ENCODE assay signal across 1 cellular context in the genomic region with DNA sequence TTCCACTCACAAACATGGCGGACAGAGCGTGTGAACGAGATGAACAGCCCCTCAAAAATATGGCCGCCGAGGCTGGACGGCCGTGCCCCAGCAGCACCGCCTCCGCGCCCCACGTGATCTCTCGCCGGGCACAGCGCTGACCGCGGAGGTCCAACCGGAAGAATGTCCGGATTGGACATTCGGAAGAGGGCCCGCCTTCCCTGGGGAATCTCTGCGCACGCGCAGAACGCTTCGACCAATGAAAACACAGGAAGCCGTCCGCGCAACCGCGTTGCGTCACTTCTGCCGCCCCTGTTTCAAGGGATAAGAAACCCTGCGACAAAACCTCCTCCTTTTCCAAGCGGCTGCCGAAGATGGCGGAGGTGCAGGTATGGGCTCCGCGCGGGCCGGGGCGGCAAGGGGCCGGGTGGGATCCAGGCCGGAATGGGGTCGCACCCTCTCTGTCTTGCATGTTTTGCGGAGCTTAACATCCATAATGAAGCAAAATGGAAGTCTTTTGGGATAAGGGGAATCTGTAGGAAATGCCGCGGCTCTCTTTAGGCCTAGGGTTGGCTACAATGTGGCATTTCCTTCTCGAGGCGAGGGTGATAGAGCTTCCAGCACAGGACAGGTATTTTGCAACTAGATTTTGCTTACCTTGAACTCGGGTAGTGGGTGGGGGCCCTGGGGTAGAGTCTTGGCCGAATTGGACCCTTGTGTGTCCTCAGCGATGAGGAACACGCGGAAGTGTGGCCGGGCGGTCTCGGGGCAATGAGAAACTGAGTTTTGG.
A peak's percentile ranks its signal among the peaks of the same experiment; 100 is the strongest.
TF ChIP-seq lines count a peak whose summit lies in the region.

A gene (plus strand): TSS at position 332 of the 769 bp plus-strand sequence. CDS start 22 bp downstream, at position 354.

TF ChIP-seq in K562, 482 proteins besides CTCF, POLR2A, EP300 and RAD21 (continued from another document):
- TF ChIP-seq, protein P1, sequence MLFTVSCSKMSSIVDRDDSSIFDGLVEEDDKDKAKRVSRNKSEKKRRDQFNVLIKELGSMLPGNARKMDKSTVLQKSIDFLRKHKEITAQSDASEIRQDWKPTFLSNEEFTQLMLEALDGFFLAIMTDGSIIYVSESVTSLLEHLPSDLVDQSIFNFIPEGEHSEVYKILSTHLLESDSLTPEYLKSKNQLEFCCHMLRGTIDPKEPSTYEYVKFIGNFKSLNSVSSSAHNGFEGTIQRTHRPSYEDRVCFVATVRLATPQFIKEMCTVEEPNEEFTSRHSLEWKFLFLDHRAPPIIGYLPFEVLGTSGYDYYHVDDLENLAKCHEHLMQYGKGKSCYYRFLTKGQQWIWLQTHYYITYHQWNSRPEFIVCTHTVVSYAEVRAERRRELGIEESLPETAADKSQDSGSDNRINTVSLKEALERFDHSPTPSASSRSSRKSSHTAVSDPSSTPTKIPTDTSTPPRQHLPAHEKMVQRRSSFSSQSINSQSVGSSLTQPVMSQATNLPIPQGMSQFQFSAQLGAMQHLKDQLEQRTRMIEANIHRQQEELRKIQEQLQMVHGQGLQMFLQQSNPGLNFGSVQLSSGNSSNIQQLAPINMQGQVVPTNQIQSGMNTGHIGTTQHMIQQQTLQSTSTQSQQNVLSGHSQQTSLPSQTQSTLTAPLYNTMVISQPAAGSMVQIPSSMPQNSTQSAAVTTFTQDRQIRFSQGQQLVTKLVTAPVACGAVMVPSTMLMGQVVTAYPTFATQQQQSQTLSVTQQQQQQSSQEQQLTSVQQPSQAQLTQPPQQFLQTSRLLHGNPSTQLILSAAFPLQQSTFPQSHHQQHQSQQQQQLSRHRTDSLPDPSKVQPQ (CRISPR knock-in tag; IDR thresholded peaks at IDR 0.05; ENCODE audit: borderline replicate concordance): no peak
- TF ChIP-seq HSF4 (CRISPR knock-in tag; IDR thresholded peaks at IDR 0.05; ENCODE audit: borderline replicate concordance) (no peak), ETS2 (tag; IDR thresholded peaks at IDR 0.05; ENCODE audit: borderline replicate concordance, poor library complexity, severe bottlenecking) (no peak), CTBP1 (IDR thresholded peaks at IDR 0.05; ENCODE audit: borderline replicate concordance) (peak; percentile 27; the same call in 1 of the 2 replicates), ZNF764 (CRISPR knock-in tag; IDR thresholded peaks at IDR 0.05; ENCODE audit: low read depth) (0 out of 2 replicates have a peak, but pooled peaks have one; percentile 8), MTA3 (IDR thresholded peaks at IDR 0.05; ENCODE audit: borderline replicate concordance) (peak; percentile 92), ZNF263 (CRISPR knock-in tag; IDR thresholded peaks at IDR 0.05; ENCODE audit: borderline replicate concordance) (no peak; the same call in 1 of the 2 replicates), NR1H2 (CRISPR knock-in tag; IDR thresholded peaks at IDR 0.05) (0 out of 2 replicates have a peak, but pooled peaks have one; percentile 46), ZNF184 (CRISPR knock-in tag; IDR thresholded peaks at IDR 0.05) (no peak), ZNF778 (CRISPR knock-in tag; IDR thresholded peaks at IDR 0.05) (no peak), ZFX (CRISPR knock-in tag; IDR thresholded peaks at IDR 0.05) (peak; percentile 87), ZKSCAN1 (IDR thresholded peaks at IDR 0.05; ENCODE audit: low read depth, low read length) (no peak), TOE1 (IDR thresholded peaks at IDR 0.05; ENCODE audit: borderline replicate concordance) (peak; percentile 95), TOE1 (CRISPR knock-in tag; IDR thresholded peaks at IDR 0.05; ENCODE audit: borderline replicate concordance, low read depth) (peak; percentile 93), ZNF316 (IDR thresholded peaks at IDR 0.05) (no peak)
- TF ChIP-seq, protein P2, sequence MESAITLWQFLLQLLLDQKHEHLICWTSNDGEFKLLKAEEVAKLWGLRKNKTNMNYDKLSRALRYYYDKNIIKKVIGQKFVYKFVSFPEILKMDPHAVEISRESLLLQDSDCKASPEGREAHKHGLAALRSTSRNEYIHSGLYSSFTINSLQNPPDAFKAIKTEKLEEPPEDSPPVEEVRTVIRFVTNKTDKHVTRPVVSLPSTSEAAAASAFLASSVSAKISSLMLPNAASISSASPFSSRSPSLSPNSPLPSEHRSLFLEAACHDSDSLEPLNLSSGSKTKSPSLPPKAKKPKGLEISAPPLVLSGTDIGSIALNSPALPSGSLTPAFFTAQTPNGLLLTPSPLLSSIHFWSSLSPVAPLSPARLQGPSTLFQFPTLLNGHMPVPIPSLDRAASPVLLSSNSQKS (CRISPR knock-in tag; IDR thresholded peaks at IDR 0.05): no peak
TF ChIP-seq in K562: peak in this region for 166.
